Comparison of ENCODE assay signal across 1 cellular context in genomic region chr4:54709281-54709854, GRCh38.
A peak's percentile ranks its signal among the peaks of the same experiment; 100 is the strongest.
TF ChIP-seq lines count a peak whose summit lies in the region.

No MANE protein-coding gene starts in this region.

TF ChIP-seq in K562, 482 proteins besides CTCF, POLR2A, EP300 and RAD21 (continued from another document):
- TF ChIP-seq ZHX1 (conservative IDR thresholded peaks at IDR 0.05; ENCODE audit: low read length): no peak
- TF ChIP-seq TRIM28 (IDR thresholded peaks at IDR 0.05): no peak
- TF ChIP-seq HES1 (IDR thresholded peaks at IDR 0.05; ENCODE audit: low read depth): peak; percentile 71; the same call in 1 of the 2 replicates
- TF ChIP-seq RAD51 (IDR thresholded peaks at IDR 0.05; ENCODE audit: borderline replicate concordance, low read depth): peak; percentile 39; the same call in 1 of the 2 replicates
- no peak for TF ChIP-seq ZFPM2 (CRISPR knock-in tag; IDR thresholded peaks at IDR 0.05)
- TF ChIP-seq ZNF57 (CRISPR knock-in tag; IDR thresholded peaks at IDR 0.05): no peak
- no peak for TF ChIP-seq RUNX1 (IDR thresholded peaks at IDR 0.05; ENCODE audit: low read depth)
- no peak for TF ChIP-seq E2F8 (IDR thresholded peaks at IDR 0.05; ENCODE audit: low read depth, partially characterized antibody)
- TF ChIP-seq USF2 (CRISPR knock-in tag; IDR thresholded peaks at IDR 0.05): peak; percentile 44; the same call in 1 of the 2 replicates
- TF ChIP-seq TFE3 (CRISPR knock-in tag; IDR thresholded peaks at IDR 0.05): peak; percentile 86
- no peak for TF ChIP-seq NFRKB (IDR thresholded peaks at IDR 0.05; ENCODE audit: low read depth)
- TF ChIP-seq TAL1 (IDR thresholded peaks at IDR 0.05): no peak
- no peak for TF ChIP-seq BRCA1 (IDR thresholded peaks at IDR 0.05)
- no peak for TF ChIP-seq BRCA1 (CRISPR knock-in tag; IDR thresholded peaks at IDR 0.05)
- TF ChIP-seq ZNF518B (CRISPR knock-in tag; IDR thresholded peaks at IDR 0.05): no peak
- TF ChIP-seq EP400 (IDR thresholded peaks at IDR 0.05): no peak
- TF ChIP-seq FOXA3 (CRISPR knock-in tag; conservative IDR thresholded peaks at IDR 0.05 in 1 of 2, IDR thresholded peaks at IDR 0.05 in 1 of 2): peak; percentile 68 to 93; a peak in 3 of 4 replicates
- TF ChIP-seq KLF10 (CRISPR knock-in tag; IDR thresholded peaks at IDR 0.05): no peak
- no peak for TF ChIP-seq ZMIZ1 (IDR thresholded peaks at IDR 0.05; ENCODE audit: low read depth in 2 of 2, low read length in 2 of 2)
- no peak for TF ChIP-seq ZNF253 (CRISPR knock-in tag; conservative IDR thresholded peaks at IDR 0.05)
- no peak for TF ChIP-seq BDP1 (IDR thresholded peaks at IDR 0.05; ENCODE audit: insufficient read depth, insufficient read length)
- no peak for TF ChIP-seq ZNF431 (CRISPR knock-in tag; IDR thresholded peaks at IDR 0.05)
- no peak for TF ChIP-seq HOXB6 (CRISPR knock-in tag; IDR thresholded peaks at IDR 0.05; ENCODE audit: borderline replicate concordance)
- no peak for TF ChIP-seq SMARCA4 (IDR thresholded peaks at IDR 0.05)
- TF ChIP-seq L3MBTL2 (IDR thresholded peaks at IDR 0.05): 0 out of 2 replicates have a peak, but pooled peaks have one; percentile 24
